ENCODE assay signal across 26 cellular contexts in the genomic region with DNA sequence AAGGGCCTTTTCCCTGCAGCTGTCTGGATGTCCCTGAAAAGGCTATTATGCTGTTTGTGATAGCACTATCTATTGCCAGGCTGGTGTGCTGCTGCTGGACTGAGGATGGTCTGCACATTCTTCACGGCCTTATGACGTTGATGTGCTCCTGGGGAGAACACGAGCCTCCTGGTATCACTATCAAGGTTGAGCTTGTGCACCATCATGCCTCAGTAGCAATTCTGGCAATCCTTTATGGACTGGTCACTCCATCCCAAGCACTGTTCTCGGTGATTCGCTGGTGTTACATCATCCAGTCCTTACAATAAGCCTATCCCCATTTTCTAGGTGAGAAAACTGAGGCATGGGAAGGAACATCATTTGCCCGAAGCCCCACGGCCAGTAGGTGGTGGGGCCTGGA. TPM values are rescaled to one million over a fixed set of nuclear protein-coding genes. Genes with fewer than 3 reads are reported as not detected.
DNase-seq lines count a peak whose midpoint lies in the region; TF ChIP-seq lines count a peak whose summit lies in the region.
"Had no signal": no experiment of that assay in that cellular context is flagged by ENCODE, and none has a peak within 500 bp of the region (broad histone marks: within the 10 kb centered on the region; RNA-seq: fewer than 3 reads in every experiment).

No MANE protein-coding gene starts in this region.

- no peak overlapping the region for H2BK15ac ChIP-seq in mesenchymal stem cell (ENCODE audit: low read depth, poor library complexity, severe bottlenecking)

- H3K9me2 ChIP-seq in PC-9 (ENCODE audit: insufficient read depth), result no peaks in the 10 kb centered on the region

- H4K91ac ChIP-seq in mesenchymal stem cell (ENCODE audit: low read length), result peak overlapping the region; percentile 30

- H3K9me3 ChIP-seq in AG04450 (ENCODE audit: control insufficient read depth, insufficient read depth, low read length) (no peaks in the 10 kb centered on the region), PC-9 (ENCODE audit: insufficient read depth, low read depth) (no peaks in the 10 kb centered on the region), mesenchymal stem cell (ENCODE audit: control insufficient read depth, low read length) (no peaks in the 10 kb centered on the region)
- H3K9me3 ChIP-seq: left lung, upper lobe of right lung had no signal

- H3K4ac ChIP-seq in mesenchymal stem cell (ENCODE audit: low read depth in 1 of 2, low read length in 2 of 2), result no peak overlapping the region

- peak overlapping the region in 1 of 2 experiments; percentile 17 for H2BK12ac ChIP-seq in mesenchymal stem cell (ENCODE audit: low read length in 2 of 2)

- H3K4me1 ChIP-seq in PC-9 (replicated peaks; ENCODE audit: insufficient read depth) (peaks cover 66% of the 10 kb centered on the region), mesenchymal stem cell (ENCODE audit: control insufficient read depth, insufficient read depth, low read depth, low read length) (peaks cover 15% of the 10 kb centered on the region)
- H3K4me1 ChIP-seq: left lung, parathyroid adenoma, upper lobe of right lung had no signal

- H3K18ac ChIP-seq in mesenchymal stem cell (ENCODE audit: low read depth in 1 of 2, low read length in 2 of 2), result peak overlapping the region in 1 of 2 experiments; percentile 13

- H3K4me2 ChIP-seq in PC-9 (peak overlapping the region; percentile 28; the same call in 1 of the 2 replicates), mesenchymal stem cell (ENCODE audit: low read length, poor library complexity, severe bottlenecking) (no peak overlapping the region)

- peaks cover 42% of the 10 kb centered on the region for H3F3A ChIP-seq in PC-9 (ENCODE audit: insufficient read depth, low read depth)

- CTCF ChIA-PET in AG04450 (lab: Charles Lee) (interaction anchor here (0.6 to 4.2 kb wide), 4 partner anchors 11 to 108 kb away, joined by 3 to 18 read pairs (median 5); partner anchors contain the start of gene CCBE1), PC-9 (lab: Charles Lee) (no interaction called here)

- H4K8ac ChIP-seq in mesenchymal stem cell (ENCODE audit: low read length), result no peak overlapping the region

- TF ChIP-seq CTCF in AG04450 (IDR thresholded peaks at IDR 0.05; ENCODE audit: low read depth, low read length) (no peak), PC-9 (conservative IDR thresholded peaks at IDR 0.05) (no peak)

- TSS peak; percentile 41 for BruUV-seq in PC-9 (replicated peaks; lab: Mats Ljungman, UMichigan)

- H3K27me3 ChIP-seq in AG04450 (ENCODE audit: control insufficient read depth, insufficient read depth, low read length) (no peaks in the 10 kb centered on the region), PC-9 (ENCODE audit: insufficient read depth, low read depth) (no peaks in the 10 kb centered on the region), mesenchymal stem cell (ENCODE audit: control insufficient read depth in 1 of 2, insufficient read depth in 1 of 2, low read length in 2 of 2) (no peaks in the 10 kb centered on the region)
- H3K27me3 ChIP-seq: left lung, upper lobe of right lung had no signal

- intact Hi-C loops in PC-9 (cut with micrococcal nuclease; ENCODE audit: unreplicated experiment), result no loop called here

- H3K27ac ChIP-seq in AG04450 (ENCODE audit: low read depth, low read length), result peak overlapping the region; percentile 84
- peak overlapping the region; percentile 54 for H3K27ac ChIP-seq in PC-9
- H3K27ac ChIP-seq in mesenchymal stem cell (ENCODE audit: low read length, poor library complexity, severe bottlenecking), result peak overlapping the region; percentile 24
- H3K27ac ChIP-seq: HL-60, left lung, parathyroid adenoma, upper lobe of right lung had no signal

- H2BK120ac ChIP-seq in mesenchymal stem cell (ENCODE audit: low read depth, low read length), result no peak overlapping the region

- no peaks in the 10 kb centered on the region for H3K36me3 ChIP-seq in PC-9 (ENCODE audit: low read depth)
- H3K36me3 ChIP-seq in mesenchymal stem cell (ENCODE audit: control insufficient read depth in 1 of 2, insufficient read depth in 2 of 2, low read depth in 1 of 2, low read length in 2 of 2), result no peaks in the 10 kb centered on the region
- H3K36me3 ChIP-seq: left lung, upper lobe of right lung had no signal

- H4K20me1 ChIP-seq in PC-9 (ENCODE audit: insufficient read depth), result no peaks in the 10 kb centered on the region

- H2BK5ac ChIP-seq in mesenchymal stem cell (ENCODE audit: low read depth, low read length, poor library complexity, severe bottlenecking), result no peak overlapping the region

- H2AFZ ChIP-seq in PC-9 (no peak overlapping the region), mesenchymal stem cell (ENCODE audit: low read depth, low read length) (no peak overlapping the region)
- H2AFZ ChIP-seq: parathyroid adenoma had no signal

- WGBS in mesenchymal stem cell, result 86% methylated on average over 7 of the region's 7 CpGs

- H3K79me2 ChIP-seq in PC-9 (ENCODE audit: low read depth), result no peaks in the 10 kb centered on the region
- H3K79me2 ChIP-seq: parathyroid adenoma had no signal

- no peak overlapping the region for H3K14ac ChIP-seq in mesenchymal stem cell (ENCODE audit: low read length in 2 of 2)

- no peak overlapping the region for H3K23ac ChIP-seq in mesenchymal stem cell (ENCODE audit: low read length in 2 of 2)

- H2AK5ac ChIP-seq in mesenchymal stem cell (ENCODE audit: low read length, severe bottlenecking), result no peak overlapping the region

- no peak for DNase-seq in AG04450 (ENCODE audit: low read depth, low spot score)
- no peak for DNase-seq in PC-9
- DNase-seq in dermis blood vessel endothelial cell, result peak; percentile 10
- peak; percentile 24 for DNase-seq in mesenchymal stem cell
- no peak for DNase-seq in NCI-H2107 treated with DMSO at 0.1 percent for 48 hours (lab: John Stamatoyannopoulos, UW; ENCODE audit: unreplicated experiment)
- no peak for DNase-seq in activated CD4-positive, CD25-positive, alpha-beta regulatory T cell treated with anti-CD3 and anti-CD28 coated beads, Interleukin-2, amount 50 U/mL, for 72 hours
- no peak for DNase-seq in kidney tubule cell (ENCODE audit: low spot score)
- DNase-seq in stimulated activated CD4-positive, alpha-beta T cell treated with anti-CD3 and anti-CD28 coated beads, Interleukin-2, amount 100 ng/mL, for 48 hours, result no peak
- DNase-seq: activated CD8-positive, alpha-beta memory T cell treated with anti-CD3 and anti-CD28 coated beads for 24 hours; activated naive CD4-positive, alpha-beta T cell treated with Interleukin-2 at 50 U/mL for 16 hours; activated T-cell treated with anti-CD3 and anti-CD28 coated beads, Interleukin-2, amount 50 U/mL, for 4 hours; CD4-positive, CD25-positive, alpha-beta regulatory T cell; effector memory CD8-positive, alpha-beta T cell; head of caudate nucleus; left lung; midbrain; NCI-H1417 treated with DMSO at 0.1 percent for 48 hours; NCI-H526 treated with DMSO at 0.1 percent for 48 hours; right cardiac atrium; Right ventricle myocardium superior; stimulated activated CD4-positive, alpha-beta T cell treated with anti-CD3 and anti-CD28 coated beads, Interleukin-15, amount 100 ng/mL, for 24 hours; T-helper 1 cell; upper lobe of right lung had no signal

- H3K4me3 ChIP-seq in AG04450 (ENCODE audit: low read depth, low read length) (no peak overlapping the region), PC-9 (no peak overlapping the region), mesenchymal stem cell (ENCODE audit: insufficient read depth in 1 of 2, low read depth in 1 of 2, low read length in 2 of 2) (no peak overlapping the region)
- H3K4me3 ChIP-seq: left lung, upper lobe of right lung had no signal

- POLR2A ChIA-PET in AG04450 (lab: Yijun Ruan, JAX), result interaction anchor here (0.8 kb wide), 1 partner anchor 29 kb away, joined by 4 read pairs; no protein-coding TSS in a partner anchor
- POLR2A ChIA-PET in PC-9 (lab: Charles Lee; ENCODE audit: unreplicated experiment), result no interaction called here

- no peaks in the 10 kb centered on the region for H3K79me1 ChIP-seq in mesenchymal stem cell (replicated peaks; ENCODE audit: low read length, poor library complexity, severe bottlenecking)

- peak overlapping the region; percentile 20 for H3K9ac ChIP-seq in mesenchymal stem cell (ENCODE audit: low read length)
- H3K9ac ChIP-seq: parathyroid adenoma had no signal

RNA-seq across cellular contexts. Expression of gene CCBE1, which starts 18.2 kb away (rescaled TPM):
- polyA plus RNA-seq in AG04450 (2011; rRNA removed), result 40.4 and 51.5 TPM in 2 replicates
- 50.1 and 58.8 TPM in 2 replicates for polyA minus RNA-seq in AG04450 (2011; rRNA and poly(A)+ RNA removed)
- total RNA-seq in PC-9 (2021) (3.1 and 5.8 TPM in 2 replicates), dermis blood vessel endothelial cell (0.14 and 0.68 TPM in 2 replicates)
- polyA plus RNA-seq in mesenchymal stem cell (2013, experiment 1 of 2), result 0.47 TPM
- polyA plus RNA-seq in mesenchymal stem cell (2013, experiment 2 of 2), result 0.48 TPM
- total RNA-seq: CD4-positive, CD25-positive, alpha-beta regulatory T cell; natural killer cell treated with Interleukin-12 subunit alpha and Interleukin-12 subunit beta and Interleukin-15 and Interleukin-18, amount 100 ng/mL, for 72 hours had no signal
- polyA plus RNA-seq: CD4-positive, CD25-positive, alpha-beta regulatory T cell had no signal

Comparison
In these comparisons a context has a peak if more than half of its experiments do, and no peak if none do; other contexts are left out.
1. DNase-seq: peak in dermis blood vessel endothelial cell (single experiment) and mesenchymal stem cell (single experiment); none in AG04450 (single experiment), PC-9 (0 of 2), NCI-H2107 treated with DMSO at 0.1 percent for 48 hours (single experiment), activated CD4-positive, CD25-positive, alpha-beta regulatory T cell treated with anti-CD3 and anti-CD28 coated beads, Interleukin-2, amount 50 U/mL, for 72 hours (single experiment), kidney tubule cell (single experiment) and stimulated activated CD4-positive, alpha-beta T cell treated with anti-CD3 and anti-CD28 coated beads, Interleukin-2, amount 100 ng/mL, for 48 hours (0 of 2).
2. H3K27ac ChIP-seq: peak in every context shown above with its lines; median percentile 84 in AG04450; 54 in PC-9; 24 in mesenchymal stem cell.